ENCODE assay signal across 10 cellular contexts in the genomic region with DNA sequence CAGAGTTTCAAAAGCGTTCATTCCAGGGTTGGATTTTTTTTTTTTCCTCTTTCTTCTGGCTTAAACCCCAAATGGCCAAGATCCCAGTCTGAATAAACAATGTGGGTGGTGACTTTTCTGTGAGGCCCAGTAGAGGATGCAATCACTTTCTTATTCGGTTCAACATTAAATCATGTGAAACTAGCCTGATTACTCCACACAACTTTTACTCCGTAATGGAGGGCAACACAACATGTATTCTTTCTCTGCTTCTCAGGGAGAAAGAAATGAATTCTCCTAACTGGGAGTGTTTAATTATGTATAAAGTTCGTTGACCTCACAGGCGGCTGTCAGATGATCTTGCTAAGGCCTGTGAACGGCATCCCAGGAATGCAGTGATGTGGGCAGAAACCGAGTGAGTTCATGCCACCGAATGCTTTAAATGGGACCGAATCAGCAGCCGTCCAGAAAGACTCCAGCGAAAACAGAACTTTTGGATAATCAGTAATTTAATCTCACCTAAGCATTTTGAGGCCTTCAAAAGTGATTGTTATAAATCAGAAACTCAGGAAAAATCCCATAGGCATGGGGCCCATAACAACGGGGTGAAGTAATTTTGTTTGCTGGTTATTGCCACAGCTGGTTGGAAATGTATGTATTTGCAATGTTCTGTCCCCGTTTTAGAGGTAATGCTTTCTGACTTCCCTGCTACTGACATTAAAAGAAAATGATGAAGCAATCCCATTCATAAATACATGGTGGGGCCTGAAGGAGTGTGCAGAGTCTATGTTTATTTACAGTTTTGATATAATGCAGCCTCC.
A peak's percentile ranks its signal among the peaks of the same experiment; 100 is the strongest.
DNase-seq lines count a peak whose midpoint lies in the region; ATAC-seq and TF ChIP-seq lines count a peak whose summit lies in the region.
"Had no signal": no experiment of that assay in that cellular context is flagged by ENCODE, and none has a peak within 500 bp of the region (broad histone marks: within the 10 kb centered on the region; RNA-seq: fewer than 3 reads in every experiment).

No MANE protein-coding gene starts in this region.

- peaks cover 63% of the 10 kb centered on the region for H3K36me3 Mint-ChIP-seq in T-helper 2 cell treated with Interferon-gamma antibody and Interleukin-4, amounts not matched to agents 5 μg/mL and 100 μg/mL, for 36 hours (ENCODE audit: low read depth)
- no peaks in the 10 kb centered on the region for H3K36me3 Mint-ChIP-seq in chondrocyte (ENCODE audit: low read depth)

- H3K9me3 Mint-ChIP-seq in T-helper 2 cell treated with Interferon-gamma antibody and Interleukin-4, amounts not matched to agents 5 μg/mL and 100 μg/mL, for 36 hours: peaks cover 14% of the 10 kb centered on the region
- no peaks in the 10 kb centered on the region for H3K9me3 Mint-ChIP-seq in chondrocyte (ENCODE audit: low read depth)

- DNase-seq in T-helper 2 cell treated with Interferon-gamma antibody and Interleukin-4, amounts not matched to agents 5 μg/mL and 100 μg/mL, for 36 hours (ENCODE audit: low spot score): no peak
- DNase-seq in T-helper 2 cell: no peak
- DNase-seq in chondrocyte (ENCODE audit: low spot score): no peak
- peak; percentile 73 for DNase-seq in superior temporal gyrus (ENCODE audit: extremely low spot score)
- DNase-seq in NCI-H2171 treated with DMSO at 0.1 percent for 48 hours (lab: John Stamatoyannopoulos, UW): no peak
- DNase-seq in NCI-H2227 treated with DMSO at 0.1 percent for 48 hours (lab: John Stamatoyannopoulos, UW): no peak

- H3K27me3 ChIP-seq in layer of hippocampus (ENCODE audit: control insufficient read depth, insufficient read depth, low read length): no peaks in the 10 kb centered on the region
- H3K27me3 ChIP-seq: BLaER1 had no signal

- H3K27ac Mint-ChIP-seq in T-helper 2 cell treated with Interferon-gamma antibody and Interleukin-4, amounts not matched to agents 5 μg/mL and 100 μg/mL, for 36 hours: peak overlapping the region; percentile 11
- peak overlapping the region; percentile 97 for H3K27ac Mint-ChIP-seq in chondrocyte (ENCODE audit: unreplicated experiment)

- no peak for TF ChIP-seq CTCF in chondrocyte (IDR thresholded peaks at IDR 0.05)

- H3K4me1 Mint-ChIP-seq in T-helper 2 cell treated with Interferon-gamma antibody and Interleukin-4, amounts not matched to agents 5 μg/mL and 100 μg/mL, for 36 hours (ENCODE audit: low read depth): peaks cover 59% of the 10 kb centered on the region
- peaks cover 39% of the 10 kb centered on the region for H3K4me1 Mint-ChIP-seq in chondrocyte (ENCODE audit: low read depth)

- H3K4me3 Mint-ChIP-seq in T-helper 2 cell treated with Interferon-gamma antibody and Interleukin-4, amounts not matched to agents 5 μg/mL and 100 μg/mL, for 36 hours: no peak overlapping the region
- peak overlapping the region; percentile 57 for H3K4me3 Mint-ChIP-seq in chondrocyte (ENCODE audit: unreplicated experiment)

- no peaks in the 10 kb centered on the region for H3K27me3 Mint-ChIP-seq in T-helper 2 cell treated with Interferon-gamma antibody and Interleukin-4, amounts not matched to agents 5 μg/mL and 100 μg/mL, for 36 hours (ENCODE audit: low read depth)
- H3K27me3 Mint-ChIP-seq in chondrocyte (ENCODE audit: low read depth): no peaks in the 10 kb centered on the region

- ATAC-seq in GM21529 (IDR thresholded peaks at IDR 0.05; ENCODE audit: unreplicated experiment): no peak

- peak overlapping the region; percentile 88 for H3K27ac ChIP-seq in layer of hippocampus (ENCODE audit: low read depth, low read length)
- H3K27ac ChIP-seq: BLaER1, VCaP had no signal
